Comparison of ENCODE assay signal across 8 cellular contexts in genomic region chr7:69596723-69597277, GRCh38. TPM values are rescaled to one million over a fixed set of nuclear protein-coding genes. Genes with fewer than 3 reads are reported as not detected.
DNase-seq lines count a peak whose midpoint lies in the region; ATAC-seq and TF ChIP-seq lines count a peak whose summit lies in the region.

No MANE protein-coding gene starts in this region.

- ATAC-seq in Right ventricle myocardium superior (ENCODE audit: poor library complexity) (no peak), body of pancreas (no peak), GM18498 (IDR thresholded peaks at IDR 0.05; ENCODE audit: unreplicated experiment) (no peak), HG02678 (IDR thresholded peaks at IDR 0.05; ENCODE audit: unreplicated experiment) (no peak)

- no peak for TF ChIP-seq POLR2A in body of pancreas (IDR thresholded peaks at IDR 0.05)

- H3K36me3 ChIP-seq in left ventricle myocardium inferior, result no peaks in the 10 kb centered on the region
- no peaks in the 10 kb centered on the region for H3K36me3 ChIP-seq in body of pancreas (replicated peaks in 1 of 2; ENCODE audit: insufficient read depth in 1 of 2, low read depth in 2 of 2)
- H3K36me3 ChIP-seq in muscle layer of duodenum (ENCODE audit: control insufficient read depth in 1 of 2, insufficient read depth in 2 of 2, low read length in 2 of 2), result no peaks in the 10 kb centered on the region

- WGBS in body of pancreas, 2 donors, result 14% methylated on average over 16 of the region's 16 CpGs

- TF ChIP-seq CTCF in left ventricle myocardium inferior (IDR thresholded peaks at IDR 0.05; ENCODE audit: borderline replicate concordance), result no peak
- TF ChIP-seq CTCF in body of pancreas (IDR thresholded peaks at IDR 0.05), result no peak

- H3K4me3 ChIP-seq in left ventricle myocardium inferior (peak overlapping the region; percentile 95), body of pancreas (peak overlapping the region in 1 of 2 donors; percentile 21), muscle layer of duodenum (ENCODE audit: low read depth in 1 of 2, low read length in 2 of 2) (peak overlapping the region; percentile 55 to 80)

- no peak for DNase-seq in left ventricle myocardium inferior
- no peak for DNase-seq in Right ventricle myocardium superior
- DNase-seq in body of pancreas, result peak in 3 of 4 donors; percentile 10 to 27 (median 16)
- no peak for DNase-seq in cortex of kidney (lab: John Stamatoyannopoulos, UW)
- DNase-seq in mesenteric fat pad (ENCODE audit: low spot score), result no peak

- H3K27me3 ChIP-seq in left ventricle myocardium inferior (ENCODE audit: low read depth) (no peaks in the 10 kb centered on the region), body of pancreas (no peaks in the 10 kb centered on the region), muscle layer of duodenum (ENCODE audit: low read depth, low read length) (no peaks in the 10 kb centered on the region)

- H3K27ac ChIP-seq in left ventricle myocardium inferior (replicated peaks) (peak overlapping the region; percentile 89), body of pancreas (peak overlapping the region in 3 of 4 donors; percentile 76 to 90 (median 84)), muscle layer of duodenum (ENCODE audit: low read length) (peak overlapping the region; percentile 56)

- H3K9me3 ChIP-seq in left ventricle myocardium inferior (replicated peaks) (no peaks in the 10 kb centered on the region), body of pancreas (no peaks in the 10 kb centered on the region), muscle layer of duodenum (ENCODE audit: control insufficient read depth in 1 of 2, low read length in 2 of 2) (no peaks in the 10 kb centered on the region)

- H3K4me1 ChIP-seq in left ventricle myocardium inferior (peaks cover 37% of the 10 kb centered on the region), body of pancreas (peaks cover 28% of the 10 kb centered on the region), muscle layer of duodenum (ENCODE audit: control insufficient read depth in 1 of 2, insufficient read depth in 2 of 2, low read length in 2 of 2) (peaks cover 0 to 25% of the 10 kb centered on the region in 2 donors)

- intact Hi-C loops in left ventricle myocardium inferior (cut with micrococcal nuclease) (no loop called here), Right ventricle myocardium superior (cut with DNase I) (no loop called here), body of pancreas (cut with DNase I) (no loop called here)

RNA-seq across cellular contexts. Expression of gene AUTS2, which starts 1.5 kb away (rescaled TPM):
- total RNA-seq in left ventricle myocardium inferior, result 10.5 TPM
- total RNA-seq in Right ventricle myocardium superior, result 5.2 TPM
- 10 to 100 TPM; 11.7 to 18.5 TPM for total RNA-seq in body of pancreas
- 28.1 TPM for total RNA-seq in mesenteric fat pad

Comparison
In these comparisons a context has a peak if more than half of its experiments do, and no peak if none do; other contexts are left out.
1. DNase-seq: peak in body of pancreas (3 of 4); none in left ventricle myocardium inferior (single experiment), Right ventricle myocardium superior (single experiment), cortex of kidney (single experiment) and mesenteric fat pad (single experiment).
2. Peak in every context shown above with its lines, with median percentiles within 50 percentile points of each other: H3K27ac ChIP-seq.